In the genomic region with DNA sequence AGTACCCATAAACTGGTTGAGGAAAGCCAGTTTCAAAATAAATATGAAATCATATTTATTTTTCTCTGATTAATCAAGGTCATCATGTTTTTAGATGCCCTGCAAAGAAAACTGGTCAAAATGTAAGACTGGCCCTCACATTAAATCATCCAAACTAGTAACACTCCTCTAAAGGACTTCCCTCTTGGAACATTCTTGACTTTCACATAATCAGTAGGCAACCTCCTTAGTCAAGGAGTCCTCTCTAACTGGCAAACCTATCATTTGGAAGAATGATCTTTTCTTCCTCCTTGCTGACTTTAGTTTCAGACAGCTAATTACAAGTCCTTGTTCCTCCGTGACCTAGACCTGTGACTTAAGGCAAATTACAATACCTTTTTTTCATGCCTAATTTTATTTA, we compare ENCODE assay signal across 30 cellular contexts.
"Had no signal": no experiment of that assay in that cellular context is flagged by ENCODE, and none has a peak within 500 bp of the region (broad histone marks: within the 10 kb centered on the region; RNA-seq: fewer than 3 reads in every experiment).

No MANE protein-coding gene starts in this region.

- H3K4me3 Mint-ChIP-seq: activated CD8-positive, alpha-beta T cell treated with anti-CD3 and anti-CD28 coated beads for 36 hours; activated naive CD4-positive, alpha-beta T cell treated with anti-CD3 and anti-CD28 coated beads, Interleukin-2, amount 50 U/mL, for 24 hours; activated naive CD8-positive, alpha-beta T cell treated with anti-CD3 and anti-CD28 coated beads, Interleukin-2, amount 50 U/mL, for 24 hours; activated T-cell treated with anti-CD3 and anti-CD28 coated beads, Interleukin-2, amount 50 U/mL, for 4 hours; naive thymus-derived CD4-positive, alpha-beta T cell; stimulated activated naive B cell treated with anti-CD40 and anti-IgM and Interleukin-4, amounts not matched to agents 10 μg/mL and 1 μg/mL and 100 μg/mL, for 72 hours; T-helper 17 cell had no signal

- H3K36me3 ChIP-seq: cardiac muscle cell, gastroesophageal sphincter, stomach, thyroid gland, upper lobe of left lung had no signal

- H3K4me1 Mint-ChIP-seq: activated naive CD4-positive, alpha-beta T cell treated with anti-CD3 and anti-CD28 coated beads, Interleukin-2, amount 50 U/mL, for 24 hours; naive thymus-derived CD4-positive, alpha-beta T cell; stimulated activated naive B cell treated with anti-CD40 and anti-IgM and Interleukin-4, amounts not matched to agents 10 μg/mL and 1 μg/mL and 100 μg/mL, for 72 hours; T-helper 17 cell had no signal

- H3K79me2 ChIP-seq: parathyroid adenoma had no signal

- H3K9me3 Mint-ChIP-seq: activated CD8-positive, alpha-beta T cell treated with anti-CD3 and anti-CD28 coated beads for 36 hours; activated naive CD4-positive, alpha-beta T cell treated with anti-CD3 and anti-CD28 coated beads, Interleukin-2, amount 50 U/mL, for 24 hours; activated naive CD8-positive, alpha-beta T cell treated with anti-CD3 and anti-CD28 coated beads, Interleukin-2, amount 50 U/mL, for 24 hours; activated T-helper 2 cell treated with anti-CD3 and anti-CD28 coated beads, Interferon-gamma antibody, Interleukin-2, Interleukin-4, amounts not matched to agents 10 μg/mL and 5 μg/mL and 100 μg/mL, durations not matched to agents 14 hours and 24 hours and 36 hours had no signal

- H3K9ac ChIP-seq: parathyroid adenoma had no signal

- H2AFZ ChIP-seq: parathyroid adenoma had no signal

- ATAC-seq: activated CD8-positive, alpha-beta T cell treated with anti-CD3 and anti-CD28 coated beads for 36 hours; activated naive CD8-positive, alpha-beta T cell treated with anti-CD3 and anti-CD28 coated beads, Interleukin-2, amount 50 U/mL, for 24 hours; activated T-cell treated with anti-CD3 and anti-CD28 coated beads, Interleukin-2, amount 50 U/mL, for 4 hours; gastroesophageal sphincter; left colon; naive thymus-derived CD4-positive, alpha-beta T cell; right cardiac atrium; stimulated activated naive B cell treated with anti-CD40 and anti-IgM and Interleukin-4, amounts not matched to agents 10 μg/mL and 1 μg/mL and 100 μg/mL, for 72 hours; T-helper 17 cell had no signal

- H3K4me3 ChIP-seq: cardiac muscle cell, coronary artery, dorsolateral prefrontal cortex, gastroesophageal sphincter, stomach, thyroid gland, upper lobe of left lung had no signal

- DNase-seq: activated CD4-positive, alpha-beta T cell treated with anti-CD3 and anti-CD28 coated beads, Interleukin-2, amount 50 U/mL, for 1 hour; activated CD8-positive, alpha-beta T cell treated with anti-CD3 and anti-CD28 coated beads for 36 hours; activated naive CD8-positive, alpha-beta T cell treated with anti-CD3 and anti-CD28 coated beads, Interleukin-2, amount 50 U/mL, for 24 hours; activated T-cell treated with anti-CD3 and anti-CD28 coated beads, Interleukin-2, amount 50 U/mL, for 4 hours; amygdala; cerebellar nuclear complex; dorsolateral prefrontal cortex; effector memory CD4-positive, alpha-beta T cell; head of caudate nucleus; hippocampal formation; left colon; midbrain; naive thymus-derived CD4-positive, alpha-beta T cell; nucleus accumbens; right cardiac atrium; stimulated activated CD4-positive, alpha-beta T cell treated with anti-CD3 and anti-CD28 coated beads, Interleukin-15, amount 100 ng/mL, for 24 hours; stimulated activated CD4-positive, alpha-beta T cell treated with anti-CD3 and anti-CD28 coated beads, Interleukin-2, amount 100 ng/mL, for 24 hours; stimulated activated naive B cell treated with anti-CD40 and anti-IgM and Interleukin-4, amounts not matched to agents 10 μg/mL and 1 μg/mL and 100 μg/mL, for 72 hours; stomach; T-helper 17 cell; T1000; thyroid gland; upper lobe of left lung had no signal

- H3K27ac ChIP-seq: cardiac muscle cell, coronary artery, dorsolateral prefrontal cortex, gastroesophageal sphincter, parathyroid adenoma, stomach, thyroid gland, upper lobe of left lung had no signal

- H3K4me1 ChIP-seq: gastroesophageal sphincter, parathyroid adenoma, stomach, thyroid gland had no signal

- FAIRE-seq: keratinocyte had no signal

- H3K9me3 ChIP-seq: gastroesophageal sphincter, stomach, thyroid gland, upper lobe of left lung had no signal

- H3K27ac Mint-ChIP-seq: activated CD8-positive, alpha-beta T cell treated with anti-CD3 and anti-CD28 coated beads for 36 hours; activated naive CD4-positive, alpha-beta T cell treated with anti-CD3 and anti-CD28 coated beads, Interleukin-2, amount 50 U/mL, for 24 hours; activated naive CD8-positive, alpha-beta T cell treated with anti-CD3 and anti-CD28 coated beads, Interleukin-2, amount 50 U/mL, for 24 hours; activated T-helper 2 cell treated with anti-CD3 and anti-CD28 coated beads, Interferon-gamma antibody, Interleukin-2, Interleukin-4, amounts not matched to agents 10 μg/mL and 5 μg/mL and 100 μg/mL, durations not matched to agents 14 hours and 24 hours and 36 hours; naive thymus-derived CD4-positive, alpha-beta T cell; stimulated activated naive B cell treated with anti-CD40 and anti-IgM and Interleukin-4, amounts not matched to agents 10 μg/mL and 1 μg/mL and 100 μg/mL, for 72 hours; T-helper 17 cell had no signal

- H3K27me3 ChIP-seq: cardiac muscle cell, gastroesophageal sphincter, stomach, thyroid gland, upper lobe of left lung had no signal

- H3K36me3 Mint-ChIP-seq: activated naive CD4-positive, alpha-beta T cell treated with anti-CD3 and anti-CD28 coated beads, Interleukin-2, amount 50 U/mL, for 24 hours; naive thymus-derived CD4-positive, alpha-beta T cell; stimulated activated naive B cell treated with anti-CD40 and anti-IgM and Interleukin-4, amounts not matched to agents 10 μg/mL and 1 μg/mL and 100 μg/mL, for 72 hours had no signal
